1 cellular context compared by ENCODE assay signal in the genomic region with DNA sequence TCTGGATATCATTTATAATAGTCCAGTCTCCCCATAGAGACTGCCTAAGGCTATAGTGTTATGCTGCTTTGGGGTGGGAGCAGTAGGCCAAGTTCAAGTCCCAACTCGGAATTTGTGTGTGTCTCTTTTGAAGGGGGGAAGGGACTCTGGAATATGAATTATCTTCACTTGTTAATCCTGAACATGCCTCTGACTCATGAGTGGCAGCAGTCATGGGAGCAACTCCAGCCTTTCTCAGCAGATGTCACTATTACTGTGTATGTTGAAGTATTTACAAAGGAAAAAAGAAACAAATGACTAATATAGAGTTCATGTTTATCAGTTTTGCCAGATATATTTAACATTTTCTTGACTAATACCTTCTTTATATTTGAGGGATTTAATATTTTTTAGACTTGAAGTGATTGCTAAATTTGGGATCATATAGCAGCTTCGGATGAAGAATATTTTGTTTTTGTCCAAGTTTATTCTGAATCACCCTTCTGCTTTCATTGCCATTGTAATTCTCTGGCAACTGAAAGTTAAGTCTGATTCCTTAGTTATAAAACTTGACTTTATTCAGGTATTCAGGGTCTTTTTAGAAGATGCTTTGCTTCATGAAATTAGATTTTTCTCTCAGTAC.
TF ChIP-seq lines count a peak whose summit lies in the region.

No MANE protein-coding gene starts in this region.

TF ChIP-seq in K562, 482 proteins besides CTCF, POLR2A, EP300 and RAD21 (continued from another document):
- TF ChIP-seq, protein P1, sequence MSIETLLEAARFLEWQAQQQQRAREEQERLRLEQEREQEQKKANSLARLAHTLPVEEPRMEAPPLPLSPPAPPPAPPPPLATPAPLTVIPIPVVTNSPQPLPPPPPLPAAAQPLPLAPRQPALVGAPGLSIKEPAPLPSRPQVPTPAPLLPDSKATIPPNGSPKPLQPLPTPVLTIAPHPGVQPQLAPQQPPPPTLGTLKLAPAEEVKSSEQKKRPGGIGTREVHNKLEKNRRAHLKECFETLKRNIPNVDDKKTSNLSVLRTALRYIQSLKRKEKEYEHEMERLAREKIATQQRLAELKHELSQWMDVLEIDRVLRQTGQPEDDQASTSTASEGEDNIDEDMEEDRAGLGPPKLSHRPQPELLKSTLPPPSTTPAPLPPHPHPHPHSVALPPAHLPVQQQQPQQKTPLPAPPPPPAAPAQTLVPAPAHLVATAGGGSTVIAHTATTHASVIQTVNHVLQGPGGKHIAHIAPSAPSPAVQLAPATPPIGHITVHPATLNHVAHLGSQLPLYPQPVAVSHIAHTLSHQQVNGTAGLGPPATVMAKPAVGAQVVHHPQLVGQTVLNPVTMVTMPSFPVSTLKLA (conservative IDR thresholded peaks at IDR 0.05): peak in 1 of 2 experiments; percentile 42; a peak in 1 of 4 replicates
- peak; percentile 47 for TF ChIP-seq ARID1B (IDR thresholded peaks at IDR 0.05)
- TF ChIP-seq BRF1 (IDR thresholded peaks at IDR 0.05; ENCODE audit: borderline replicate concordance, extremely low read depth, insufficient read length): no peak
- TF ChIP-seq SRSF9 (IDR thresholded peaks at IDR 0.05; ENCODE audit: borderline replicate concordance, low read depth, low read length): no peak
- peak; percentile 38; the same call in 1 of the 2 replicates for TF ChIP-seq JUN (IDR thresholded peaks at IDR 0.05; ENCODE audit: borderline replicate concordance, low read depth, low read length)
- TF ChIP-seq JUN (CRISPR knock-in tag; IDR thresholded peaks at IDR 0.05; ENCODE audit: borderline replicate concordance): no peak
- TF ChIP-seq HLTF (IDR thresholded peaks at IDR 0.05): no peak
- no peak for TF ChIP-seq IRF2 (CRISPR knock-in tag; IDR thresholded peaks at IDR 0.05)
- TF ChIP-seq ZNF282 (CRISPR knock-in tag; IDR thresholded peaks at IDR 0.05): no peak
